23 cellular contexts compared by ENCODE assay signal in genomic region chr2:69340101-69340775, GRCh38. TPM values are rescaled to one million over a fixed set of nuclear protein-coding genes. Genes with fewer than 3 reads are reported as not detected.
DNase-seq lines count a peak whose midpoint lies in the region; ATAC-seq, FAIRE-seq and TF ChIP-seq lines count a peak whose summit lies in the region.
"Had no signal": no experiment of that assay in that cellular context is flagged by ENCODE, and none has a peak within 500 bp of the region (broad histone marks: within the 10 kb centered on the region; RNA-seq: fewer than 3 reads in every experiment).

No MANE protein-coding gene starts in this region.

- H3K27me3 Mint-ChIP-seq in HFFc6 (ENCODE audit: insufficient read depth): no peaks in the 10 kb centered on the region
- H3K27me3 Mint-ChIP-seq in naive thymus-derived CD8-positive, alpha-beta T cell: no peaks in the 10 kb centered on the region
- H3K27me3 Mint-ChIP-seq: activated naive CD8-positive, alpha-beta T cell treated with anti-CD3 and anti-CD28 coated beads, Interleukin-2, amount 10 ng/mL, durations not matched to agents 7 days and 5 days; activated T-helper 17 cell treated with anti-CD3 and anti-CD28 coated beads, Interleukin-2, amount 50 U/mL, for 72 hours; CD4-positive, alpha-beta memory T cell had no signal

- H2BK5ac ChIP-seq in mesenchymal stem cell (ENCODE audit: low read depth, low read length, poor library complexity, severe bottlenecking): no peak overlapping the region

- H3K27me3 ChIP-seq in mesenchymal stem cell (ENCODE audit: control insufficient read depth in 1 of 2, insufficient read depth in 1 of 2, low read length in 2 of 2): no peaks in the 10 kb centered on the region
- H3K27me3 ChIP-seq: esophagus squamous epithelium had no signal

- no peak overlapping the region for H4K8ac ChIP-seq in mesenchymal stem cell (ENCODE audit: low read length)

- peak; percentile 21 for FAIRE-seq in endometrium (lab: Jason Lieb, UNC)
- FAIRE-seq: bronchial epithelial cell had no signal

- H3K23ac ChIP-seq in mesenchymal stem cell (ENCODE audit: low read length in 2 of 2): no peak overlapping the region

- H3K36me3 Mint-ChIP-seq in HFFc6 (ENCODE audit: low read depth): peaks cover 69% of the 10 kb centered on the region
- peaks cover 13 to 94% (median 44%) of the 10 kb centered on the region in 3 donors for H3K36me3 Mint-ChIP-seq in naive thymus-derived CD8-positive, alpha-beta T cell

- H3K27ac ChIP-seq in mesenchymal stem cell (ENCODE audit: low read length, poor library complexity, severe bottlenecking): peak overlapping the region; percentile 49
- H3K27ac ChIP-seq: esophagus squamous epithelium, psoas muscle had no signal

- peak overlapping the region; percentile 50 for H3K9ac ChIP-seq in mesenchymal stem cell (ENCODE audit: low read length)

- no peak overlapping the region for H2AFZ ChIP-seq in mesenchymal stem cell (ENCODE audit: low read depth, low read length)

- DNase-seq in AG08395 (ENCODE audit: low spot score) (peak; percentile 9), HFFc6 (peak; percentile 46), mesenchymal stem cell (peak; percentile 55), epidermal melanocyte (ENCODE audit: insufficient read length, low spot score) (no peak)
- DNase-seq in naive thymus-derived CD8-positive, alpha-beta T cell: no peak
- DNase-seq: activated CD4-positive, CD25-positive, alpha-beta regulatory T cell treated with anti-CD3 and anti-CD28 coated beads, Interleukin-2, amount 50 U/mL, for 72 hours; activated naive CD8-positive, alpha-beta T cell treated with anti-CD3 and anti-CD28 coated beads, Interleukin-2, amount 10 ng/mL, durations not matched to agents 7 days and 5 days; CD4-positive, alpha-beta memory T cell; esophagus squamous epithelium; H9; hippocampal formation; kidney; NCI-H1092; NCI-H2081; NCI-H446 treated with DMSO at 0.1 percent for 48 hours; psoas muscle; RPMI8226 had no signal

- no peak overlapping the region for H2BK12ac ChIP-seq in mesenchymal stem cell (ENCODE audit: low read length in 2 of 2)

- no peak overlapping the region for H3K4ac ChIP-seq in mesenchymal stem cell (ENCODE audit: low read depth in 1 of 2, low read length in 2 of 2)

- no peaks in the 10 kb centered on the region for H3K9me3 ChIP-seq in mesenchymal stem cell (ENCODE audit: control insufficient read depth, low read length)
- H3K9me3 ChIP-seq: esophagus squamous epithelium, psoas muscle had no signal

- H3K4me3 ChIP-seq in mesenchymal stem cell (ENCODE audit: insufficient read depth in 1 of 2, low read depth in 1 of 2, low read length in 2 of 2): no peak overlapping the region
- H3K4me3 ChIP-seq: esophagus squamous epithelium, psoas muscle had no signal

- peaks cover 21% of the 10 kb centered on the region for H3K79me1 ChIP-seq in mesenchymal stem cell (replicated peaks; ENCODE audit: low read length, poor library complexity, severe bottlenecking)

- H2BK15ac ChIP-seq in mesenchymal stem cell (ENCODE audit: low read depth, poor library complexity, severe bottlenecking): no peak overlapping the region

- H4K91ac ChIP-seq in mesenchymal stem cell (ENCODE audit: low read length): no peak overlapping the region

- peaks cover 39% of the 10 kb centered on the region for H3K4me1 Mint-ChIP-seq in HFFc6 (ENCODE audit: low read depth)
- H3K4me1 Mint-ChIP-seq in naive thymus-derived CD8-positive, alpha-beta T cell: no peaks in the 10 kb centered on the region
- H3K4me1 Mint-ChIP-seq: activated naive CD8-positive, alpha-beta T cell treated with anti-CD3 and anti-CD28 coated beads, Interleukin-2, amount 10 ng/mL, durations not matched to agents 7 days and 5 days; activated T-helper 17 cell treated with anti-CD3 and anti-CD28 coated beads, Interleukin-2, amount 50 U/mL, for 72 hours; CD4-positive, alpha-beta memory T cell; H9; nephron had no signal

- H3K4me1 ChIP-seq in mesenchymal stem cell (ENCODE audit: control insufficient read depth, insufficient read depth, low read depth, low read length): peaks cover 3% of the 10 kb centered on the region

- no peak overlapping the region for H3K4me3 Mint-ChIP-seq in HFFc6
- H3K4me3 Mint-ChIP-seq in naive thymus-derived CD8-positive, alpha-beta T cell: no peak overlapping the region
- H3K4me3 Mint-ChIP-seq: activated naive CD8-positive, alpha-beta T cell treated with anti-CD3 and anti-CD28 coated beads, Interleukin-2, amount 10 ng/mL, durations not matched to agents 7 days and 5 days; activated T-helper 17 cell treated with anti-CD3 and anti-CD28 coated beads, Interleukin-2, amount 50 U/mL, for 72 hours; CD4-positive, alpha-beta memory T cell; H9; nephron had no signal

- no peak overlapping the region for H3K14ac ChIP-seq in mesenchymal stem cell (ENCODE audit: low read length in 2 of 2)

- no peak overlapping the region for H2AK5ac ChIP-seq in mesenchymal stem cell (ENCODE audit: low read length, severe bottlenecking)

- no peak for TF ChIP-seq CTCF in HFFc6 (IDR thresholded peaks at IDR 0.05)

- POLR2A ChIA-PET in naive thymus-derived CD8-positive, alpha-beta T cell (lab: Charles Lee): no interaction called here

- H3K9me3 Mint-ChIP-seq in HFFc6: no peaks in the 10 kb centered on the region
- no peaks in the 10 kb centered on the region for H3K9me3 Mint-ChIP-seq in naive thymus-derived CD8-positive, alpha-beta T cell
- H3K9me3 Mint-ChIP-seq: activated naive CD8-positive, alpha-beta T cell treated with anti-CD3 and anti-CD28 coated beads, Interleukin-2, amount 10 ng/mL, durations not matched to agents 7 days and 5 days; activated T-helper 17 cell treated with anti-CD3 and anti-CD28 coated beads, Interleukin-2, amount 50 U/mL, for 72 hours; CD4-positive, alpha-beta memory T cell; H9; nephron had no signal

- no peak overlapping the region for H3K18ac ChIP-seq in mesenchymal stem cell (ENCODE audit: low read depth in 1 of 2, low read length in 2 of 2)

- H3K36me3 ChIP-seq in mesenchymal stem cell (ENCODE audit: control insufficient read depth in 1 of 2, insufficient read depth in 2 of 2, low read depth in 1 of 2, low read length in 2 of 2): peaks cover 36 to 96% of the 10 kb centered on the region in 2 experiments

- H3K4me2 ChIP-seq in mesenchymal stem cell (ENCODE audit: low read length, poor library complexity, severe bottlenecking): no peak overlapping the region

- no peak for ATAC-seq in HG02852 (IDR thresholded peaks at IDR 0.05; ENCODE audit: unreplicated experiment)
- ATAC-seq in naive thymus-derived CD8-positive, alpha-beta T cell: no peak
- no peak for ATAC-seq in HG03521 (IDR thresholded peaks at IDR 0.05; ENCODE audit: unreplicated experiment)
- ATAC-seq: activated T-helper 17 cell treated with anti-CD3 and anti-CD28 coated beads, Interleukin-2, amount 50 U/mL, for 72 hours; psoas muscle had no signal

- H2BK120ac ChIP-seq in mesenchymal stem cell (ENCODE audit: low read depth, low read length): no peak overlapping the region

- peak overlapping the region; percentile 71 for H3K27ac Mint-ChIP-seq in HFFc6
- no peak overlapping the region for H3K27ac Mint-ChIP-seq in naive thymus-derived CD8-positive, alpha-beta T cell
- H3K27ac Mint-ChIP-seq: activated naive CD8-positive, alpha-beta T cell treated with anti-CD3 and anti-CD28 coated beads, Interleukin-2, amount 10 ng/mL, durations not matched to agents 7 days and 5 days; activated T-helper 17 cell treated with anti-CD3 and anti-CD28 coated beads, Interleukin-2, amount 50 U/mL, for 72 hours; H9; nephron had no signal

- WGBS in mesenchymal stem cell: 40% methylated on average over 3 of the region's 3 CpGs

RNA-seq across cellular contexts. Expression of gene GFPT1, which starts 46.8 kb away (rescaled TPM):
- total RNA-seq in HFFc6 (2021; fragmentation: NEBNext Ultra II Directional; extraction: Animal tissue kit (Norgen Biotek cat#: 25700)): 100 to 1,000 TPM in 1 of 6 experiments, 10 to 100 TPM in 5; 74.6 to 106 (median 88.4) TPM
- polyA plus RNA-seq in mesenchymal stem cell (2013, experiment 1 of 2): 49.1 TPM
- 47.3 TPM for polyA plus RNA-seq in mesenchymal stem cell (2013, experiment 2 of 2)
- 10 to 100 TPM; 16.9 to 20.2 TPM for total RNA-seq in naive thymus-derived CD8-positive, alpha-beta T cell
- polyA plus RNA-seq in naive thymus-derived CD8-positive, alpha-beta T cell: 10 to 100 TPM in 1 of 3 donors, 1 to 10 TPM in 2; 6.2 to 12.1 (median 7.6) TPM

Comparison
In these comparisons a context has a peak if more than half of its experiments do, and no peak if none do; other contexts are left out.
1. DNase-seq: peak in AG08395 (single experiment), HFFc6 (single experiment) and mesenchymal stem cell (single experiment); none in naive thymus-derived CD8-positive, alpha-beta T cell (0 of 10) and epidermal melanocyte (single experiment).